In the genomic region with DNA sequence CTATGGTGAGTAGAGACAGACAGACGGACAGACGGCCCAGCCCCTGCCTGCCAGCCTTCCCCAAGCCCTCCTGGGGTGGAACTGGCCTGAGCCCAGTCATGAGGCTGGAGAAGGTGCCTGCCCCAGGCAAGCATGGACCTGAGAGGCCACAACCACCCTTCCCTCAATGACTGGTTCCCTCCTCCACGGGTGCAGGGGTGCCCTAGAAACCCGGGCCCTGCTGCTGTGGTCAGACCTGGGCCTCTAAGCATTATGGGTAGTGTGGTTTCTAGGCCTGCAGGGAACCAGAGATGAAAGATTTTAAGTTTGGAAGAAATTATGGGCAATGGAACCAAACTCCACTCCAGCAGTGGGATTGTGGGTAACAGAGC, we compare ENCODE assay signal across 1 cellular context.
TF ChIP-seq lines count a peak whose summit lies in the region.

No MANE protein-coding gene starts in this region.

TF ChIP-seq in HEK293T, 16 proteins besides CTCF, POLR2A, EP300 and RAD21:
- TF ChIP-seq L3MBTL2 (conservative IDR thresholded peaks at IDR 0.05) (no peak), ZNF384 (IDR thresholded peaks at IDR 0.05) (no peak), CTBP1 (IDR thresholded peaks at IDR 0.05; ENCODE audit: borderline replicate concordance) (no peak), TARDBP (IDR thresholded peaks at IDR 0.05) (no peak), FOXM1 (IDR thresholded peaks at IDR 0.05; ENCODE audit: borderline replicate concordance) (no peak), FOXK2 (IDR thresholded peaks at IDR 0.05) (no peak), ARNT (IDR thresholded peaks at IDR 0.05) (no peak), SP1 (IDR thresholded peaks at IDR 0.05) (no peak), NFRKB (IDR thresholded peaks at IDR 0.05) (no peak), SUZ12 (IDR thresholded peaks at IDR 0.05) (no peak), LEF1 (IDR thresholded peaks at IDR 0.05; ENCODE audit: borderline replicate concordance) (no peak), BHLHE40 (IDR thresholded peaks at IDR 0.05; ENCODE audit: borderline replicate concordance) (no peak), FOXA1 (IDR thresholded peaks at IDR 0.05) (no peak)
- TF ChIP-seq, protein P1, sequence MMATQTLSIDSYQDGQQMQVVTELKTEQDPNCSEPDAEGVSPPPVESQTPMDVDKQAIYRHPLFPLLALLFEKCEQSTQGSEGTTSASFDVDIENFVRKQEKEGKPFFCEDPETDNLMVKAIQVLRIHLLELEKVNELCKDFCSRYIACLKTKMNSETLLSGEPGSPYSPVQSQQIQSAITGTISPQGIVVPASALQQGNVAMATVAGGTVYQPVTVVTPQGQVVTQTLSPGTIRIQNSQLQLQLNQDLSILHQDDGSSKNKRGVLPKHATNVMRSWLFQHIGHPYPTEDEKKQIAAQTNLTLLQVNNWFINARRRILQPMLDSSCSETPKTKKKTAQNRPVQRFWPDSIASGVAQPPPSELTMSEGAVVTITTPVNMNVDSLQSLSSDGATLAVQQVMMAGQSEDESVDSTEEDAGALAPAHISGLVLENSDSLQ (IDR thresholded peaks at IDR 0.05) = no peak
